In the genomic region with DNA sequence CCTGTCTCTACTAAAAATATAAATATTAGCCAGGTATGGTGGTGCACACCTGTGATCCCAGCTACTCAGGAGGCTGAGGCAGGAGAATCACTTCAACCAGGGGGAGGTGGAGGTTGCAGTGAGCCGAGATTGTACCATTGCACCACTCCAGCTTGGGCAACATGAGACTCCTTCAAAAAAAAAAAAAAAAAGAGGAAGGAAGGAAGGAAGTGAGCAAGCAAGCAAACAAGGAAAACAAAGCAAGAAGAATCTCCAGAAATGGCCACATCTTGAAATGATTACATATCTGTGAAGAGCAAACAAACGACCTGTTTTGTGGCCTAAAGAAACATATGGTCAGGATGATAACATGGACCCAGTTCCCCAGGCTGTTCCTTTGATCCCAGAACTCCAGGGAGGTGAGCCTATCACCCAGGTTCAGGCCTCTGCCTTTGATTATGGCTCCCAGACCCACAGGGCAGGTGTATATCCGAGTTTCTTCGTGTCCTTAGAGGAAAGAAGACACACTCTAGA, we compare ENCODE assay signal across 1 cellular context.
TF ChIP-seq lines count a peak whose summit lies in the region.

No MANE protein-coding gene starts in this region.

TF ChIP-seq in endothelial cell of umbilical vein, 7 proteins besides CTCF, POLR2A, EP300 and RAD21:
- TF ChIP-seq MYC (IDR thresholded peaks at IDR 0.05; ENCODE audit: low read depth, low read length), result no peak
- TF ChIP-seq JUN (IDR thresholded peaks at IDR 0.05; ENCODE audit: borderline replicate concordance, insufficient read depth, insufficient read length, low read depth), result peak; percentile 90
- no peak for TF ChIP-seq MAX (IDR thresholded peaks at IDR 0.05; ENCODE audit: insufficient read depth, insufficient read length)
- peak; percentile 70 for TF ChIP-seq GATA2 (IDR thresholded peaks at IDR 0.05; ENCODE audit: insufficient read depth, insufficient read length, low read depth, low read length)
- TF ChIP-seq FOS (IDR thresholded peaks at IDR 0.05; ENCODE audit: borderline replicate concordance, insufficient read depth, low read length), result peak; percentile 55
- no peak for TF ChIP-seq EZH2 (IDR thresholded peaks at IDR 0.05; ENCODE audit: borderline replicate concordance, low read depth, low read length, severe bottlenecking)
- peak; percentile 63 for TF ChIP-seq POLR2AphosphoS5 (IDR thresholded peaks at IDR 0.05; ENCODE audit: insufficient read depth, low read depth, low read length)
